Comparison of ENCODE assay signal across 1 cellular context in genomic region chr11:64723907-64724862, GRCh38.
TF ChIP-seq lines count a peak whose summit lies in the region.

No MANE protein-coding gene starts in this region.

TF ChIP-seq in K562, 482 proteins besides CTCF, POLR2A, EP300 and RAD21:
- peak; percentile 33; the same call in 1 of the 2 replicates for TF ChIP-seq MAX (CRISPR knock-in tag; IDR thresholded peaks at IDR 0.05)
- TF ChIP-seq ZNF165 (CRISPR knock-in tag; IDR thresholded peaks at IDR 0.05; ENCODE audit: borderline replicate concordance) = no peak
- TF ChIP-seq ZNF143 (CRISPR knock-in tag; IDR thresholded peaks at IDR 0.05) = 0 out of 2 replicates have a peak, but pooled peaks have one; percentile 12
- no peak for TF ChIP-seq E2F6 (IDR thresholded peaks at IDR 0.05; ENCODE audit: borderline replicate concordance in 1 of 2, extremely low read depth in 1 of 2, insufficient read depth in 1 of 2, insufficient read length in 1 of 2, low read depth in 1 of 2, low read length in 1 of 2, poor library complexity in 1 of 2, severe bottlenecking in 1 of 2)
TF ChIP-seq in K562: peak in this region for 2.
